ENCODE assay signal across 15 cellular contexts in genomic region chr18:79780547-79780946, GRCh38. TPM values are rescaled to one million over a fixed set of nuclear protein-coding genes. Genes with fewer than 3 reads are reported as not detected.
DNase-seq lines count a peak whose midpoint lies in the region; TF ChIP-seq lines count a peak whose summit lies in the region.
"Had no signal": no experiment of that assay in that cellular context is flagged by ENCODE, and none has a peak within 500 bp of the region (broad histone marks: within the 10 kb centered on the region; RNA-seq: fewer than 3 reads in every experiment).

No MANE protein-coding gene starts in this region.

- H3K27ac Mint-ChIP-seq in HFFc6: no peak overlapping the region
- H3K27ac Mint-ChIP-seq: CD8-positive, alpha-beta memory T cell had no signal

- H3K4me3 ChIP-seq in Peyer's patch (no peak overlapping the region), testis (no peak overlapping the region)
- H3K4me3 ChIP-seq: BLaER1 had no signal

- no peaks in the 10 kb centered on the region for H3K4me1 Mint-ChIP-seq in HFFc6 (ENCODE audit: low read depth)
- H3K4me1 Mint-ChIP-seq: CD8-positive, alpha-beta memory T cell had no signal

- H3K9me3 ChIP-seq in Peyer's patch (no peaks in the 10 kb centered on the region), testis (no peaks in the 10 kb centered on the region)
- H3K9me3 ChIP-seq: BLaER1 had no signal

- peaks cover 43% of the 10 kb centered on the region for H3K27me3 Mint-ChIP-seq in HFFc6 (ENCODE audit: insufficient read depth)

- H3K27ac ChIP-seq in Peyer's patch (no peak overlapping the region), testis (no peak overlapping the region)
- H3K27ac ChIP-seq: 22Rv1, BLaER1 had no signal

- TF ChIP-seq POLR2A in Peyer's patch (IDR thresholded peaks at IDR 0.05): no peak
- TF ChIP-seq POLR2A in testis (IDR thresholded peaks at IDR 0.05): no peak

- H3K36me3 Mint-ChIP-seq in HFFc6 (ENCODE audit: low read depth): no peaks in the 10 kb centered on the region
- H3K36me3 Mint-ChIP-seq: CD8-positive, alpha-beta memory T cell had no signal

- H3K4me1 ChIP-seq in Peyer's patch (no peaks in the 10 kb centered on the region), testis (no peaks in the 10 kb centered on the region)

- intact Hi-C loops in posterior vena cava (cut with DNase I): no loop called here
- intact Hi-C loops in testis (cut with DNase I; ENCODE audit: low total_unique reads): no loop called here

- TF ChIP-seq CTCF in Peyer's patch (IDR thresholded peaks at IDR 0.05): no peak
- TF ChIP-seq CTCF in testis (IDR thresholded peaks at IDR 0.05): no peak
- no peak for TF ChIP-seq CTCF in HFFc6 (IDR thresholded peaks at IDR 0.05)

- peaks cover 7% of the 10 kb centered on the region for H3K9me3 Mint-ChIP-seq in HFFc6
- H3K9me3 Mint-ChIP-seq: CD8-positive, alpha-beta memory T cell had no signal

- H3K27me3 ChIP-seq in Peyer's patch: no peaks in the 10 kb centered on the region
- H3K27me3 ChIP-seq in testis: no peaks in the 10 kb centered on the region

- peak; percentile 18 for DNase-seq in activated CD8-positive, alpha-beta memory T cell treated with anti-CD3 and anti-CD28 coated beads, Interleukin-2, amount 50 U/mL, for 48 hours
- no peak for DNase-seq in activated CD8-positive, alpha-beta memory T cell treated with anti-CD3 and anti-CD28 coated beads, Interleukin-2, amount 50 U/mL, for 4 hours
- DNase-seq in Peyer's patch (peak in 2 of 3 donors; percentile 18 to 33), posterior vena cava (ENCODE audit: low spot score) (peak; percentile 58), testis (peak; percentile 11), COLO668 (lab: John Stamatoyannopoulos, UW; ENCODE audit: unreplicated experiment) (no peak), HFFc6 (no peak)
- DNase-seq in activated CD4-positive, alpha-beta T cell treated with anti-CD3 and anti-CD28 coated beads, Interleukin-2, amount 50 U/mL, for 48 hours: no peak
- DNase-seq: HCEC 1CT had no signal

- no peak overlapping the region for H3K4me3 Mint-ChIP-seq in HFFc6

- H3K36me3 ChIP-seq in Peyer's patch (no peaks in the 10 kb centered on the region), testis (ENCODE audit: low read depth, missing control alignments) (no peaks in the 10 kb centered on the region)
- H3K36me3 ChIP-seq: BLaER1 had no signal

- 89 to 94% methylated on average over 7 to 8 of the region's 8 CpGs for WGBS in testis, 2 donors

RNA-seq across cellular contexts. Expression of gene KCNG2, which starts 17.2 kb away (rescaled TPM):
- 1 to 10 TPM in 3 of 4 donors, not detected in 1; 2.3 to 3.8 (median 3.2) TPM for total RNA-seq in Peyer's patch
- total RNA-seq in posterior vena cava: under 1 TPM; 0.38 to 0.56 TPM
- total RNA-seq in testis: 1 to 10 TPM; 7.2 to 7.6 TPM
- 0.50 TPM for polyA plus RNA-seq in testis (ENCODE audit: insufficient read depth, low read depth, low replicate concordance)
- not detected for total RNA-seq in HFFc6 (2021; fragmentation: NEBNext Ultra II Directional; extraction: Animal tissue kit (Norgen Biotek cat#: 25700))
- total RNA-seq: A673; CD8-positive, alpha-beta memory T cell; Daoy; H4 had no signal
- polyA plus RNA-seq: CD8-positive, alpha-beta memory T cell had no signal

Comparison
In these comparisons a context has a peak if more than half of its experiments do, and no peak if none do; other contexts are left out.
1. DNase-seq: peak in activated CD8-positive, alpha-beta memory T cell treated with anti-CD3 and anti-CD28 coated beads, Interleukin-2, amount 50 U/mL, for 48 hours (single experiment), Peyer's patch (2 of 3), posterior vena cava (single experiment) and testis (single experiment); none in activated CD8-positive, alpha-beta memory T cell treated with anti-CD3 and anti-CD28 coated beads, Interleukin-2, amount 50 U/mL, for 4 hours (single experiment), COLO668 (single experiment), activated CD4-positive, alpha-beta T cell treated with anti-CD3 and anti-CD28 coated beads, Interleukin-2, amount 50 U/mL, for 48 hours (0 of 2) and HFFc6 (single experiment).